ENCODE assay signal across 1 cellular context in genomic region chr5:173001229-173001841, GRCh38.
TF ChIP-seq lines count a peak whose summit lies in the region.

No MANE protein-coding gene starts in this region.

TF ChIP-seq in H1, 55 proteins besides CTCF, POLR2A, EP300 and RAD21:
- no peak for TF ChIP-seq BRCA1 (IDR thresholded peaks at IDR 0.05; ENCODE audit: low read depth, low read length)
